In genomic region chr19:10566658-10567410, GRCh38 we compare ENCODE assay signal across 9 cellular contexts. TPM values are rescaled to one million over a fixed set of nuclear protein-coding genes. Genes with fewer than 3 reads are reported as not detected.
A peak's percentile ranks its signal among the peaks of the same experiment; 100 is the strongest.
DNase-seq lines count a peak whose midpoint lies in the region; ATAC-seq and TF ChIP-seq lines count a peak whose summit lies in the region.
"Had no signal": no experiment of that assay in that cellular context is flagged by ENCODE, and none has a peak within 500 bp of the region (broad histone marks: within the 10 kb centered on the region; RNA-seq: fewer than 3 reads in every experiment).

No MANE protein-coding gene starts in this region.

- peak overlapping the region in 9 of 10 donors; percentile 4 to 94 (median 84) for H3K4me3 ChIP-seq in heart right ventricle
- peak overlapping the region; percentile 87 for H3K4me3 ChIP-seq in neuron (ENCODE audit: low read length)

- 60 to 63% methylated on average over 19 of the region's 19 CpGs for WGBS in heart right ventricle, 2 donors

- peaks cover 4 to 45% (median 39%) of the 10 kb centered on the region in 9 donors for H3K4me1 ChIP-seq in heart right ventricle
- peaks cover 31% of the 10 kb centered on the region for H3K4me1 ChIP-seq in neuron (ENCODE audit: insufficient read depth, low read length)

- no peak for TF ChIP-seq CTCF in heart right ventricle (IDR thresholded peaks at IDR 0.05)

- H3K27ac ChIP-seq in heart right ventricle (peak overlapping the region; percentile 34 to 94 (median 87)), cingulate gyrus (ENCODE audit: low read depth, low read length) (peak overlapping the region; percentile 91)

- no peaks in the 10 kb centered on the region for H3K9me3 ChIP-seq in heart right ventricle
- H3K9me3 ChIP-seq in neuron (ENCODE audit: low read length) = no peaks in the 10 kb centered on the region

- DNase-seq in heart right ventricle = no peak
- DNase-seq in cardiac septum (ENCODE audit: low spot score) = no peak
- DNase-seq in T-helper 2 cell = peak in 4 of 5 experiments; percentile 20 to 88 (median 53)
- no peak for DNase-seq in retina
- no peak for DNase-seq in 8988T

- intact Hi-C loops in heart right ventricle (cut with DNase I) = loop anchor here in 6 of 10 donors (5.0 to 10.0 kb wide), 5 partner anchors 62 to 162 kb away; partner anchors contain the start of genes KEAP1 (in 5 of the 6), ILF3 (in 2 of the 6) and CDC37 (in 1 of the 6)
- intact Hi-C loops in cardiac septum (cut with DNase I) = loop anchor here (5.0 kb wide), 2 partner anchors 85 to 165 kb away; partner anchors contain the start of genes CDC37 and ILF3

- ATAC-seq in heart right ventricle (no peak), GM19324 (IDR thresholded peaks at IDR 0.05; ENCODE audit: low FRiP score, unreplicated experiment) (no peak)

- H3K36me3 ChIP-seq in heart right ventricle (peaks cover 0 to 20% (median 0%) of the 10 kb centered on the region in 9 donors), neuron (ENCODE audit: insufficient read depth, low read length) (peaks cover 5% of the 10 kb centered on the region)

- H2AFZ ChIP-seq in neuron (ENCODE audit: low read depth, low read length) = no peak overlapping the region

- H3K27me3 ChIP-seq in heart right ventricle (no peaks in the 10 kb centered on the region), neuron (ENCODE audit: insufficient read depth, low read length) (no peaks in the 10 kb centered on the region)

RNA-seq across cellular contexts. Expression of gene KRI1, which starts 1.0 kb away (rescaled TPM):
- total RNA-seq in heart right ventricle (10 to 100 TPM in 6 of 10 donors, 1 to 10 TPM in 4; 8.4 to 14.2 (median 10.3) TPM), cardiac septum (10.8 TPM)
- polyA plus RNA-seq in heart right ventricle = 10 to 100 TPM; 14.4 to 17.5 TPM

RNA-seq across cellular contexts. Expression of gene CDKN2D, which starts 1.9 kb away (rescaled TPM):
- total RNA-seq in heart right ventricle = 10 to 100 TPM in 5 of 10 donors, 1 to 10 TPM in 5; 7.7 to 19.2 (median 10.3) TPM
- 10 to 100 TPM in 1 of 2 donors, 1 to 10 TPM in 1; 5.7 to 25.6 TPM for polyA plus RNA-seq in heart right ventricle
- 14.9 TPM for total RNA-seq in cardiac septum

RNA-seq across cellular contexts. Expression of gene AP1M2, which starts 20.3 kb away (rescaled TPM):
- total RNA-seq in heart right ventricle = not detected
- not detected for polyA plus RNA-seq in heart right ventricle
- not detected for total RNA-seq in cardiac septum
- total RNA-seq: aorta had no signal

RNA-seq across cellular contexts. Expression of gene ATG4D, which starts 23.1 kb away (rescaled TPM):
- total RNA-seq in heart right ventricle (10 to 100 TPM; 47.6 to 62.4 (median 54.5) TPM), cardiac septum (47.6 TPM)
- polyA plus RNA-seq in heart right ventricle = 10 to 100 TPM; 62.0 to 66.2 TPM

RNA-seq across cellular contexts. Expression of gene S1PR5, which starts 49.6 kb away (rescaled TPM):
- total RNA-seq in heart right ventricle = 1 to 10 TPM in 1 of 10 donors, under 1 TPM in 6, not detected in 3; 0.12 to 1.1 (median 0.36) TPM
- polyA plus RNA-seq in heart right ventricle = under 1 TPM; 0.13 to 0.15 TPM
- total RNA-seq in cardiac septum = 0.75 TPM

Comparison
In these comparisons a context has a peak if more than half of its experiments do, and no peak if none do; other contexts are left out.
1. DNase-seq: peak in T-helper 2 cell (4 of 5); none in heart right ventricle (0 of 2), cardiac septum (single experiment), retina (single experiment) and 8988T (single experiment).